ENCODE assay signal across 20 cellular contexts in the genomic region with DNA sequence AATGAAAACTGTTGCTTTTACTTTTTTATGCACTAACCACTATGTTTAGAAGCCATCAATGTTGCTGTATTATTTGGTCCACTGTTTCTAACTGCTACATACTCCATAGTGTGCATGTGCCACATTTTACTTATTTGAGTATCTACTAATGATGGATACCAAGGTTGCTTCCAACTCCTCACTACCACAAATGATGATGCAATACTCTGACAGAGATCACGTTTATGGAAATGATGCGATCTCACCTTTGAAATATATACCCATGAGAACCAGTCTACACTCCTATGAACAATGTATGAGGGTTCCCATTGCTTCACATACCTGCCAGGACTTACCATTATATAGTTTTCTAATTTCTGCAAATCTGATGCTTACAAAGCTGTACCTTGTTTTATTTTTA.
"Had no signal": no experiment of that assay in that cellular context is flagged by ENCODE, and none has a peak within 500 bp of the region (broad histone marks: within the 10 kb centered on the region; RNA-seq: fewer than 3 reads in every experiment).

No MANE protein-coding gene starts in this region.

- H3K27ac Mint-ChIP-seq: activated T-helper 17 cell treated with anti-CD3 and anti-CD28 coated beads, Interleukin-2, amount 50 U/mL, for 72 hours; endodermal cell; neural progenitor cell; progenitor cell of endocrine pancreas had no signal

- H3K4me1 ChIP-seq: colonic mucosa, gastrocnemius medialis, heart right ventricle, neural progenitor cell, tibial nerve had no signal

- H3K4me2 ChIP-seq: neural progenitor cell had no signal

- H3K27me3 Mint-ChIP-seq: activated T-helper 17 cell treated with anti-CD3 and anti-CD28 coated beads, Interleukin-2, amount 50 U/mL, for 72 hours; central memory CD8-positive, alpha-beta T cell; progenitor cell of endocrine pancreas had no signal

- H3K4me3 Mint-ChIP-seq: activated T-helper 17 cell treated with anti-CD3 and anti-CD28 coated beads, Interleukin-2, amount 50 U/mL, for 72 hours; central memory CD8-positive, alpha-beta T cell; endodermal cell; immature natural killer cell; neural progenitor cell had no signal

- H3K9me3 Mint-ChIP-seq: activated T-helper 17 cell treated with anti-CD3 and anti-CD28 coated beads, Interleukin-2, amount 50 U/mL, for 72 hours; central memory CD8-positive, alpha-beta T cell; immature natural killer cell; neural progenitor cell had no signal

- ATAC-seq: activated T-helper 17 cell treated with anti-CD3 and anti-CD28 coated beads, Interleukin-2, amount 50 U/mL, for 72 hours; esophagus mucosa; gastrocnemius medialis; heart right ventricle; left ventricle myocardium superior had no signal

- H3K4me1 Mint-ChIP-seq: activated T-helper 17 cell treated with anti-CD3 and anti-CD28 coated beads, Interleukin-2, amount 50 U/mL, for 72 hours; central memory CD8-positive, alpha-beta T cell; endodermal cell; immature natural killer cell; neural progenitor cell had no signal

- DNase-seq: activated CD4-positive, alpha-beta T cell treated with anti-CD3 and anti-CD28 coated beads for 1 hour; activated naive CD4-positive, alpha-beta T cell; aorta; colonic mucosa; endodermal cell; gastrocnemius medialis; heart right ventricle; immature natural killer cell; left ventricle myocardium superior; stimulated activated CD4-positive, alpha-beta T cell treated with anti-CD3 and anti-CD28 coated beads, Interleukin-2, amount 100 ng/mL, for 24 hours; stimulated activated naive CD4-positive, alpha-beta T cell treated with Interleukin-2 at 50 U/mL for 16 hours; T-helper 2 cell had no signal

- H3K36me3 ChIP-seq: colonic mucosa had no signal

- H3K9me3 ChIP-seq: colonic mucosa, gastrocnemius medialis, heart right ventricle, tibial nerve had no signal

- FAIRE-seq: urothelium cell line had no signal

- H3K27me3 ChIP-seq: colonic mucosa, gastrocnemius medialis, neural progenitor cell had no signal

- H3K27ac ChIP-seq: colonic mucosa, gastrocnemius medialis, heart right ventricle, neural progenitor cell, tibial nerve, VCaP had no signal

- H3K9ac ChIP-seq: neural progenitor cell had no signal

- H2AFZ ChIP-seq: neural progenitor cell had no signal

- H3K4me3 ChIP-seq: colonic mucosa, gastrocnemius medialis, heart right ventricle, neural progenitor cell, tibial nerve had no signal
